In genomic region chr14:50677527-50678063, GRCh38 we compare ENCODE assay signal across 9 cellular contexts. TPM values are rescaled to one million over a fixed set of nuclear protein-coding genes. Genes with fewer than 3 reads are reported as not detected.
DNase-seq lines count a peak whose midpoint lies in the region; ATAC-seq lines count a peak whose summit lies in the region.
"Had no signal": no experiment of that assay in that cellular context is flagged by ENCODE, and none has a peak within 500 bp of the region (broad histone marks: within the 10 kb centered on the region; RNA-seq: fewer than 3 reads in every experiment).

No MANE protein-coding gene starts in this region.

- DNase-seq in activated naive CD8-positive, alpha-beta T cell treated with anti-CD3 and anti-CD28 coated beads for 36 hours = no peak
- DNase-seq in myocyte (ENCODE audit: low read depth) (peak; percentile 55), ureter (ENCODE audit: low spot score) (no peak), DMS114 treated with DMSO at 0.1 percent for 48 hours (lab: John Stamatoyannopoulos, UW; ENCODE audit: unreplicated experiment) (no peak)
- DNase-seq in activated CD4-positive, alpha-beta memory T cell treated with anti-CD3 and anti-CD28 coated beads for 36 hours = no peak
- DNase-seq in activated naive CD4-positive, alpha-beta T cell treated with anti-CD3 and anti-CD28 coated beads, Interleukin-2, amount 10 ng/mL, durations not matched to agents 7 days and 5 days = no peak

- H3K27me3 Mint-ChIP-seq in activated naive CD8-positive, alpha-beta T cell treated with anti-CD3 and anti-CD28 coated beads for 36 hours = no peaks in the 10 kb centered on the region
- no peaks in the 10 kb centered on the region for H3K27me3 Mint-ChIP-seq in activated CD4-positive, alpha-beta memory T cell treated with anti-CD3 and anti-CD28 coated beads for 36 hours
- H3K27me3 Mint-ChIP-seq in activated naive CD4-positive, alpha-beta T cell treated with anti-CD3 and anti-CD28 coated beads, Interleukin-2, amount 10 ng/mL, durations not matched to agents 7 days and 5 days = peaks cover 3% of the 10 kb centered on the region

- H3K36me3 Mint-ChIP-seq in activated naive CD8-positive, alpha-beta T cell treated with anti-CD3 and anti-CD28 coated beads for 36 hours = no peaks in the 10 kb centered on the region
- H3K36me3 Mint-ChIP-seq in activated CD4-positive, alpha-beta memory T cell treated with anti-CD3 and anti-CD28 coated beads for 36 hours = no peaks in the 10 kb centered on the region
- no peaks in the 10 kb centered on the region for H3K36me3 Mint-ChIP-seq in activated naive CD4-positive, alpha-beta T cell treated with anti-CD3 and anti-CD28 coated beads, Interleukin-2, amount 10 ng/mL, durations not matched to agents 7 days and 5 days

- H3K9me3 Mint-ChIP-seq in activated naive CD8-positive, alpha-beta T cell treated with anti-CD3 and anti-CD28 coated beads for 36 hours = no peaks in the 10 kb centered on the region
- no peaks in the 10 kb centered on the region for H3K9me3 Mint-ChIP-seq in activated CD4-positive, alpha-beta memory T cell treated with anti-CD3 and anti-CD28 coated beads for 36 hours
- no peaks in the 10 kb centered on the region for H3K9me3 Mint-ChIP-seq in activated naive CD4-positive, alpha-beta T cell treated with anti-CD3 and anti-CD28 coated beads, Interleukin-2, amount 10 ng/mL, durations not matched to agents 7 days and 5 days
- H3K9me3 Mint-ChIP-seq: T-helper 1 cell treated with Interleukin-12 subunit alpha and Interleukin-12 subunit beta and Interleukin-4 antibody, amounts not matched to agents 30 μg/mL and 1 μg/mL, for 36 hours had no signal

- POLR2A ChIA-PET in activated CD4-positive, alpha-beta memory T cell treated with anti-CD3 and anti-CD28 coated beads for 36 hours (lab: Charles Lee) = interaction anchor here (1.3 kb wide), 1 partner anchor 9 kb away, joined by 6 read pairs; the partner anchor contains the start of gene SAV1

- peaks cover 15% of the 10 kb centered on the region for H3K4me1 Mint-ChIP-seq in activated naive CD8-positive, alpha-beta T cell treated with anti-CD3 and anti-CD28 coated beads for 36 hours
- peaks cover 13% of the 10 kb centered on the region for H3K4me1 Mint-ChIP-seq in activated CD4-positive, alpha-beta memory T cell treated with anti-CD3 and anti-CD28 coated beads for 36 hours (ENCODE audit: low read depth)
- H3K4me1 Mint-ChIP-seq in activated naive CD4-positive, alpha-beta T cell treated with anti-CD3 and anti-CD28 coated beads, Interleukin-2, amount 10 ng/mL, durations not matched to agents 7 days and 5 days = peaks cover 8% of the 10 kb centered on the region

- intact Hi-C loops in activated CD4-positive, alpha-beta memory T cell treated with anti-CD3 and anti-CD28 coated beads for 36 hours (cut with micrococcal nuclease) = no loop called here

- H3K4me3 Mint-ChIP-seq in activated naive CD8-positive, alpha-beta T cell treated with anti-CD3 and anti-CD28 coated beads for 36 hours = peak overlapping the region; percentile 41
- H3K4me3 Mint-ChIP-seq in activated CD4-positive, alpha-beta memory T cell treated with anti-CD3 and anti-CD28 coated beads for 36 hours = no peak overlapping the region
- H3K4me3 Mint-ChIP-seq in activated naive CD4-positive, alpha-beta T cell treated with anti-CD3 and anti-CD28 coated beads, Interleukin-2, amount 10 ng/mL, durations not matched to agents 7 days and 5 days = no peak overlapping the region
- H3K4me3 Mint-ChIP-seq: T-helper 1 cell treated with Interleukin-12 subunit alpha and Interleukin-12 subunit beta and Interleukin-4 antibody, amounts not matched to agents 30 μg/mL and 1 μg/mL, for 36 hours had no signal

- peak; percentile 52 for ATAC-seq in GM18861 (IDR thresholded peaks at IDR 0.05; ENCODE audit: unreplicated experiment)
- ATAC-seq in HG03460 (IDR thresholded peaks at IDR 0.05; ENCODE audit: unreplicated experiment) = peak; percentile 68

- peak overlapping the region; percentile 66 for H3K27ac Mint-ChIP-seq in activated naive CD8-positive, alpha-beta T cell treated with anti-CD3 and anti-CD28 coated beads for 36 hours
- no peak overlapping the region for H3K27ac Mint-ChIP-seq in activated CD4-positive, alpha-beta memory T cell treated with anti-CD3 and anti-CD28 coated beads for 36 hours
- H3K27ac Mint-ChIP-seq in activated naive CD4-positive, alpha-beta T cell treated with anti-CD3 and anti-CD28 coated beads, Interleukin-2, amount 10 ng/mL, durations not matched to agents 7 days and 5 days = no peak overlapping the region
- H3K27ac Mint-ChIP-seq: T-helper 1 cell treated with Interleukin-12 subunit alpha and Interleukin-12 subunit beta and Interleukin-4 antibody, amounts not matched to agents 30 μg/mL and 1 μg/mL, for 36 hours had no signal

- CTCF ChIA-PET in activated CD4-positive, alpha-beta memory T cell treated with anti-CD3 and anti-CD28 coated beads for 36 hours (lab: Charles Lee) = interaction anchor here (0.7 to 2.1 kb wide), 3 partner anchors 37 to 190 kb away, joined by 3 to 8 read pairs (median 3); no protein-coding TSS in a partner anchor
- CTCF ChIA-PET in activated naive CD4-positive, alpha-beta T cell treated with anti-CD3 and anti-CD28 coated beads, Interleukin-2, amount 10 ng/mL, durations not matched to agents 7 days and 5 days (lab: Charles Lee) = interaction anchor here (1.7 kb wide), 1 partner anchor 37 kb away, joined by 6 read pairs; no protein-coding TSS in a partner anchor

RNA-seq across cellular contexts. Expression of gene SAV1, which starts 9.5 kb away (rescaled TPM):
- total RNA-seq in activated naive CD8-positive, alpha-beta T cell treated with anti-CD3 and anti-CD28 coated beads for 36 hours = 10 to 100 TPM; 14.4 to 15.2 TPM
- total RNA-seq in myocyte (30.5 and 39.9 TPM in 2 replicates), ureter (27.4 TPM)
- 18.0 TPM for polyA plus RNA-seq in myocyte (2012)
- total RNA-seq in activated CD4-positive, alpha-beta memory T cell treated with anti-CD3 and anti-CD28 coated beads for 36 hours = 10 to 100 TPM; 13.4 to 13.5 TPM
